8 cellular contexts compared by ENCODE assay signal in the genomic region with DNA sequence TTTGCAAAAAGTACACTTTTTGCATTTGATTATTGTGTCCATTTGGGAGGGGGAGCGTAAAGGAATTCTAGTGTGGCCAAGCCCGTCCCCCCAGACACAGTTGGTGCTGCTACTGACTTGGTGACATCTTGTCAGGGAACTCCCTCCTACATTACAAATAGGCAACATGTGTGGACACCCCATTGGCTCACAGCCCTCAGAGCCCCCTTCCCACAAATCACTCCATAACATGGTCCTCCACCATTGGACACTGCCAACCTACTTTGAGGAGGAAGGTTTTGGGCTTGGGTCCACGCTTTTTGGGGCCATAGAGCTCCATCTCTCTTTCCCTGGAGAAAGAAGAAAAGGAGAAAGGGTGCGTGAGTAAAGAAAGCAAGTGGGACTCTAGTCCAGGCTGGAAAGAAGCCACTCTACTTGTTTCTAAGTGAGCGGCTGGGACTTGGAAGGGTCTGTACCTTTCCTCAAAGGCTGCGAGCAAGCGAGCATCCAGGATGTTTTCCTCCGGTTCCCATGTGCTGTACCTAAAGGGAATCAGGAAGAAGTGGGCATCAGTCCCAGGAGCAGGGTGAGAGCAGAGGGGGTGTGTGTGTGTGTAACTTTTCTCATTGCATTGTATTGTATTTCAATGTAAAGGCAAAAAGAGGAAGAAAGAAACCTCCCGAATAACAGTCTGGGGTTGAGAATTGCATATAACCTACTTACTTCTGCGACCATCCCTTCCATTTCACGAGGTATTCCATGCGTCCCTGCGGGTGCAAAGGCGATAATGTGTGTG. TPM values are rescaled to one million over a fixed set of nuclear protein-coding genes. Genes with fewer than 3 reads are reported as not detected.
DNase-seq lines count a peak whose midpoint lies in the region; ATAC-seq and TF ChIP-seq lines count a peak whose summit lies in the region.

No MANE protein-coding gene starts in this region.

- H3K27me3 Mint-ChIP-seq in chondrocyte (ENCODE audit: low read depth) (peaks cover 24% of the 10 kb centered on the region), natural killer cell (ENCODE audit: low read depth in 2 of 2) (peaks cover 19 to 38% of the 10 kb centered on the region in 2 donors)

- H3K9me3 Mint-ChIP-seq in chondrocyte (ENCODE audit: low read depth) (no peaks in the 10 kb centered on the region), natural killer cell (no peaks in the 10 kb centered on the region)

- peaks cover 83% of the 10 kb centered on the region for H4K20me1 ChIP-seq in BLaER1

- intact Hi-C loops in natural killer cell (cut with micrococcal nuclease): loop anchor here (2.0 to 5.0 kb wide), 3 partner anchors 15 to 49 kb away; partner anchors contain the start of gene CBX4

- peak overlapping the region; percentile 80 for H3K4me3 ChIP-seq in BLaER1
- peak overlapping the region; percentile 80 for H3K4me3 ChIP-seq in LNCaP clone FGC (ENCODE audit: low read depth, low read length)

- H3K27me3 ChIP-seq in BLaER1: peaks cover 79% of the 10 kb centered on the region

- TF ChIP-seq CTCF in LNCaP clone FGC (IDR thresholded peaks at IDR 0.05; ENCODE audit: control insufficient read depth, extremely low read depth, insufficient read depth) (no peak), chondrocyte (IDR thresholded peaks at IDR 0.05) (no peak), natural killer cell (IDR thresholded peaks at IDR 0.05) (no peak)

- peak overlapping the region; percentile 79 for H3K4me3 Mint-ChIP-seq in chondrocyte (ENCODE audit: unreplicated experiment)
- peak overlapping the region; percentile 91 for H3K4me3 Mint-ChIP-seq in natural killer cell

- peaks cover 17% of the 10 kb centered on the region for H3K36me3 ChIP-seq in BLaER1

- peak overlapping the region; percentile 78 for H3K9ac ChIP-seq in BLaER1

- peaks cover 1% of the 10 kb centered on the region for H3K36me3 Mint-ChIP-seq in chondrocyte (ENCODE audit: low read depth)
- no peaks in the 10 kb centered on the region for H3K36me3 Mint-ChIP-seq in natural killer cell

- DNase-seq in LNCaP clone FGC (ENCODE audit: low read depth): no peak
- no peak for DNase-seq in chondrocyte (ENCODE audit: low spot score)
- DNase-seq in natural killer cell: no peak
- no peak for DNase-seq in DMS153 (lab: John Stamatoyannopoulos, UW)
- DNase-seq in NCI-H446 (lab: John Stamatoyannopoulos, UW): no peak
- no peak for DNase-seq in hippocampal formation (lab: John Stamatoyannopoulos, UW)
- DNase-seq in amniotic stem cell (lab: John Stamatoyannopoulos, UW): no peak

- no peak overlapping the region for H3K27ac ChIP-seq in BLaER1

- peaks cover 44% of the 10 kb centered on the region for H3K4me1 Mint-ChIP-seq in chondrocyte (ENCODE audit: low read depth)
- H3K4me1 Mint-ChIP-seq in natural killer cell: peaks cover 28 to 34% of the 10 kb centered on the region in 2 donors

- H3K4me1 ChIP-seq in BLaER1: peaks cover 46% of the 10 kb centered on the region

- no peaks in the 10 kb centered on the region for H3K9me3 ChIP-seq in BLaER1

- H3K27ac Mint-ChIP-seq in chondrocyte (ENCODE audit: unreplicated experiment): no peak overlapping the region
- H3K27ac Mint-ChIP-seq in natural killer cell: peak overlapping the region in 1 of 2 donors; percentile 90

- H3K4me2 ChIP-seq in BLaER1: peak overlapping the region; percentile 96

- ATAC-seq in natural killer cell: no peak

RNA-seq across cellular contexts. Expression of gene CBX8, which starts 0.9 kb away (rescaled TPM):
- total RNA-seq in chondrocyte (4.6 to 8.3 TPM (median 6.1 TPM) in 3 replicates), natural killer cell (1 to 10 TPM; 4.0 to 6.4 (median 5.8) TPM)

RNA-seq across cellular contexts. Expression of gene CBX2, which starts 18.0 kb away (rescaled TPM):
- total RNA-seq in chondrocyte (4.1 to 11.8 TPM (median 4.9 TPM) in 3 replicates), natural killer cell (1 to 10 TPM in 1 of 3 donors, under 1 TPM in 1, not detected in 1; 0.18 to 1.3 TPM)

RNA-seq across cellular contexts. Expression of gene CBX4, which starts 43.3 kb away (rescaled TPM):
- total RNA-seq in chondrocyte (26.7 to 27.2 TPM (median 26.8 TPM) in 3 replicates), natural killer cell (100 to 1,000 TPM; 147 to 220 (median 217) TPM)
